In genomic region chr2:219286436-219287115, GRCh38 we compare ENCODE assay signal across 11 cellular contexts. TPM values are rescaled to one million over a fixed set of nuclear protein-coding genes. Genes with fewer than 3 reads are reported as not detected.
A peak's percentile ranks its signal among the peaks of the same experiment; 100 is the strongest.
DNase-seq lines count a peak whose midpoint lies in the region; ATAC-seq and TF ChIP-seq lines count a peak whose summit lies in the region.
"Had no signal": no experiment of that assay in that cellular context is flagged by ENCODE, and none has a peak within 500 bp of the region (broad histone marks: within the 10 kb centered on the region; RNA-seq: fewer than 3 reads in every experiment).

No MANE protein-coding gene starts in this region.

- POLR2A ChIA-PET in Caco-2 (lab: Charles Lee) (interaction anchor here (0.5 kb wide), 1 partner anchor 97 kb away, joined by 3 read pairs; no protein-coding TSS in a partner anchor), OCI-LY7 (lab: Charles Lee) (no interaction called here)

- H3K79me2 ChIP-seq in OCI-LY7 (ENCODE audit: insufficient read depth, low read depth, low read length) = no peaks in the 10 kb centered on the region

- CTCF ChIA-PET in Caco-2 (lab: Charles Lee) = interaction anchor here (1.2 to 2.9 kb wide), 2 partner anchors 8 to 9 kb away, joined by 4 to 20 read pairs; no protein-coding TSS in a partner anchor
- CTCF ChIA-PET in OCI-LY7 (lab: Charles Lee; ENCODE audit: unreplicated experiment) = no interaction called here

- peaks cover 3% of the 10 kb centered on the region for H3K36me3 ChIP-seq in Caco-2 (ENCODE audit: control insufficient read depth, insufficient read depth, low read length)
- H3K36me3 ChIP-seq in OCI-LY7 (ENCODE audit: insufficient read depth, low read length) = peaks cover 41% of the 10 kb centered on the region
- no peaks in the 10 kb centered on the region for H3K36me3 ChIP-seq in SJCRH30

- intact Hi-C loops in Caco-2 (cut with micrococcal nuclease; ENCODE audit: unreplicated experiment) (no loop called here), OCI-LY7 (cut with micrococcal nuclease; ENCODE audit: unreplicated experiment) (no loop called here)

- no peak overlapping the region for H3K27ac ChIP-seq in OCI-LY7 (ENCODE audit: low read depth, low read length, poor library complexity, severe bottlenecking)
- H3K27ac ChIP-seq in SJCRH30 = no peak overlapping the region

- H3K9me3 ChIP-seq in Caco-2 = no peaks in the 10 kb centered on the region
- H3K9me3 ChIP-seq in OCI-LY7 (ENCODE audit: low read length) = no peaks in the 10 kb centered on the region
- no peaks in the 10 kb centered on the region for H3K9me3 ChIP-seq in SJCRH30 (replicated peaks)
- H3K9me3 ChIP-seq: stomach had no signal

- no peaks in the 10 kb centered on the region for H3K27me3 ChIP-seq in Caco-2 (replicated peaks; ENCODE audit: control insufficient read depth, insufficient read depth, low read length)
- H3K27me3 ChIP-seq in SJCRH30 = no peaks in the 10 kb centered on the region
- H3K27me3 ChIP-seq: stomach had no signal

- H3K27me3 Mint-ChIP-seq in Caco-2 (ENCODE audit: insufficient read depth, unreplicated experiment) = no peaks in the 10 kb centered on the region
- H3K27me3 Mint-ChIP-seq in T-helper 2 cell treated with Interferon-gamma antibody and Interleukin-4, amounts not matched to agents 5 μg/mL and 100 μg/mL, for 36 hours (ENCODE audit: low read depth) = no peaks in the 10 kb centered on the region

- H3K4me3 ChIP-seq in Caco-2 (ENCODE audit: low read depth, low read length) = no peak overlapping the region
- H3K4me3 ChIP-seq in OCI-LY7 (ENCODE audit: low read depth, low read length, poor library complexity, severe bottlenecking) = no peak overlapping the region
- H3K4me3 ChIP-seq in SJCRH30 = no peak overlapping the region
- H3K4me3 ChIP-seq: stomach had no signal

- H3K4me1 Mint-ChIP-seq in Caco-2 (ENCODE audit: low read depth, unreplicated experiment) = no peaks in the 10 kb centered on the region
- no peaks in the 10 kb centered on the region for H3K4me1 Mint-ChIP-seq in T-helper 2 cell treated with Interferon-gamma antibody and Interleukin-4, amounts not matched to agents 5 μg/mL and 100 μg/mL, for 36 hours (ENCODE audit: low read depth)

- H2AFZ ChIP-seq in OCI-LY7 (ENCODE audit: low read length) = no peak overlapping the region

- peaks cover 19% of the 10 kb centered on the region for H3K36me3 Mint-ChIP-seq in Caco-2 (ENCODE audit: insufficient read depth, unreplicated experiment)
- H3K36me3 Mint-ChIP-seq in T-helper 2 cell treated with Interferon-gamma antibody and Interleukin-4, amounts not matched to agents 5 μg/mL and 100 μg/mL, for 36 hours (ENCODE audit: low read depth) = peaks cover 15% of the 10 kb centered on the region

- no peak overlapping the region for H3K27ac Mint-ChIP-seq in Caco-2 (ENCODE audit: unreplicated experiment)
- H3K27ac Mint-ChIP-seq in T-helper 2 cell treated with Interferon-gamma antibody and Interleukin-4, amounts not matched to agents 5 μg/mL and 100 μg/mL, for 36 hours = no peak overlapping the region

- no peaks in the 10 kb centered on the region for H4K20me1 ChIP-seq in OCI-LY7 (ENCODE audit: insufficient read depth, low read length)

- H3K4me1 ChIP-seq in Caco-2 (no peaks in the 10 kb centered on the region), OCI-LY7 (ENCODE audit: insufficient read depth, low read length, poor library complexity, severe bottlenecking) (no peaks in the 10 kb centered on the region), SJCRH30 (no peaks in the 10 kb centered on the region)

- TF ChIP-seq CTCF in Caco-2 (IDR thresholded peaks at IDR 0.05; ENCODE audit: insufficient read depth in 1 of 2, low read depth in 1 of 2, low read length in 1 of 2, severe bottlenecking in 1 of 2, unreplicated experiment in 1 of 2) (no peak), OCI-LY7 (conservative IDR thresholded peaks at IDR 0.05; ENCODE audit: low read length) (0 out of 2 replicates have a peak, but pooled peaks have one; percentile 29)

- H3K4me3 Mint-ChIP-seq in Caco-2 (ENCODE audit: unreplicated experiment) = no peak overlapping the region
- no peak overlapping the region for H3K4me3 Mint-ChIP-seq in T-helper 2 cell treated with Interferon-gamma antibody and Interleukin-4, amounts not matched to agents 5 μg/mL and 100 μg/mL, for 36 hours

- no peaks in the 10 kb centered on the region for H3K9me2 ChIP-seq in OCI-LY7 (ENCODE audit: insufficient read depth, low read length)

- DNase-seq in Caco-2 = no peak
- peak; percentile 19 for DNase-seq in OCI-LY7 (ENCODE audit: low spot score)
- DNase-seq in fibroblast of gingiva (ENCODE audit: low read depth) = peak; percentile 77
- DNase-seq in renal cortical epithelial cell (ENCODE audit: low read depth) = peak; percentile 30
- no peak for DNase-seq in SJCRH30
- no peak for DNase-seq in T-helper 2 cell treated with Interferon-gamma antibody and Interleukin-4, amounts not matched to agents 5 μg/mL and 100 μg/mL, for 36 hours (ENCODE audit: low spot score)
- no peak for DNase-seq in dedifferentiated amniotic fluid mesenchymal stem cell (ENCODE audit: extremely low spot score)
- DNase-seq: stomach had no signal

- H3K4me2 ChIP-seq in OCI-LY7 (ENCODE audit: low read length) = no peak overlapping the region

- TSS peak; percentile 50 for BruUV-seq in Caco-2 (replicated peaks; lab: Mats Ljungman, UMichigan)
- BruUV-seq in OCI-LY7 (replicated peaks; lab: Mats Ljungman, UMichigan) = TSS peak; percentile 91

- ATAC-seq in GM18907 (IDR thresholded peaks at IDR 0.05; ENCODE audit: unreplicated experiment) = no peak

- no peaks in the 10 kb centered on the region for H3K9me3 Mint-ChIP-seq in Caco-2 (ENCODE audit: unreplicated experiment)
- no peaks in the 10 kb centered on the region for H3K9me3 Mint-ChIP-seq in T-helper 2 cell treated with Interferon-gamma antibody and Interleukin-4, amounts not matched to agents 5 μg/mL and 100 μg/mL, for 36 hours

RNA-seq across cellular contexts. Expression of gene DNAJB2, which starts 7.4 kb away (rescaled TPM):
- 60.6 and 61.2 TPM in 2 replicates for total RNA-seq in Caco-2 (2022)
- total RNA-seq in OCI-LY7 (2014; rRNA removed; shearing (Covaris generic)) = 49.9 and 53.0 TPM in 2 replicates
- total RNA-seq in OCI-LY7 (2022) = 55.3 and 58.7 TPM in 2 replicates
- 83.7 and 90.7 TPM in 2 replicates for total RNA-seq in renal cortical epithelial cell
- total RNA-seq in SJCRH30 (2014; rRNA removed; shearing (Covaris generic)) = 16.8 and 19.4 TPM in 2 replicates

RNA-seq across cellular contexts. Expression of gene PTPRN, which starts 22.6 kb away (rescaled TPM):
- total RNA-seq in Caco-2 (2022) = not detected in 2 replicates
- total RNA-seq in OCI-LY7 (2014; rRNA removed; shearing (Covaris generic)) = not detected in 2 replicates
- total RNA-seq in OCI-LY7 (2022) = not detected in 2 replicates
- 0.35 and 0.52 TPM in 2 replicates for total RNA-seq in renal cortical epithelial cell
- not detected in 2 replicates for total RNA-seq in SJCRH30 (2014; rRNA removed; shearing (Covaris generic))

RNA-seq across cellular contexts. Expression of gene TUBA4A, which starts 32.9 kb away (rescaled TPM):
- 14.9 and 15.6 TPM in 2 replicates for total RNA-seq in Caco-2 (2022)
- total RNA-seq in OCI-LY7 (2014; rRNA removed; shearing (Covaris generic)) = 62.8 and 96.0 TPM in 2 replicates
- 181 and 186 TPM in 2 replicates for total RNA-seq in OCI-LY7 (2022)
- total RNA-seq in renal cortical epithelial cell = 70.9 and 239 TPM in 2 replicates
- 188 and 197 TPM in 2 replicates for total RNA-seq in SJCRH30 (2014; rRNA removed; shearing (Covaris generic))
- total RNA-seq: SK-MEL-5 had no signal

RNA-seq across cellular contexts. Expression of gene TUBA4B, which starts 33.5 kb away (rescaled TPM):
- total RNA-seq in Caco-2 (2022) = not detected in 2 replicates
- not detected in 2 replicates for total RNA-seq in OCI-LY7 (2014; rRNA removed; shearing (Covaris generic))
- total RNA-seq in OCI-LY7 (2022) = 0.28 TPM in 1 of 2 replicates, not detected in the other
- total RNA-seq in renal cortical epithelial cell = 0.25 TPM in 1 of 2 replicates, not detected in the other
- total RNA-seq in SJCRH30 (2014; rRNA removed; shearing (Covaris generic)) = 0.08 TPM in 1 of 2 replicates, not detected in the other
- total RNA-seq: glomerular endothelial cell, SK-MEL-5, stomach had no signal

RNA-seq across cellular contexts. Expression of gene STK16, which starts 41.3 kb away (rescaled TPM):
- total RNA-seq in Caco-2 (2022) = 26.1 and 26.6 TPM in 2 replicates
- 19.6 and 23.4 TPM in 2 replicates for total RNA-seq in OCI-LY7 (2014; rRNA removed; shearing (Covaris generic))
- total RNA-seq in OCI-LY7 (2022) = 39.5 and 42.8 TPM in 2 replicates
- 30.7 and 52.7 TPM in 2 replicates for total RNA-seq in renal cortical epithelial cell
- 11.0 and 12.7 TPM in 2 replicates for total RNA-seq in SJCRH30 (2014; rRNA removed; shearing (Covaris generic))

Comparison
In these comparisons a context has a peak if more than half of its experiments do, and no peak if none do; other contexts are left out.
1. DNase-seq: peak in OCI-LY7 (single experiment), fibroblast of gingiva (single experiment) and renal cortical epithelial cell (single experiment); none in Caco-2 (0 of 2), SJCRH30 (0 of 2), T-helper 2 cell treated with Interferon-gamma antibody and Interleukin-4, amounts not matched to agents 5 μg/mL and 100 μg/mL, for 36 hours (single experiment) and dedifferentiated amniotic fluid mesenchymal stem cell (single experiment).